In genomic region chr5:142735323-142736246, GRCh38 we compare ENCODE assay signal across 16 cellular contexts. TPM values are rescaled to one million over a fixed set of nuclear protein-coding genes. Genes with fewer than 3 reads are reported as not detected.
"Had no signal": no experiment of that assay in that cellular context is flagged by ENCODE, and none has a peak within 500 bp of the region (broad histone marks: within the 10 kb centered on the region; RNA-seq: fewer than 3 reads in every experiment).

No MANE protein-coding gene starts in this region.

- H3K4me3 ChIP-seq: breast epithelium, colonic mucosa, thoracic aorta had no signal

- H3K36me3 Mint-ChIP-seq: activated naive CD8-positive, alpha-beta T cell treated with anti-CD3 and anti-CD28 coated beads, Interleukin-2, amount 10 ng/mL, durations not matched to agents 7 days and 5 days had no signal

- H3K27ac ChIP-seq: breast epithelium, colonic mucosa, thoracic aorta had no signal

- H3K27ac Mint-ChIP-seq: activated CD4-positive, alpha-beta memory T cell treated with anti-CD3 and anti-CD28 coated beads, Interleukin-2, amount 10 ng/mL, durations not matched to agents 7 days and 5 days; activated naive CD8-positive, alpha-beta T cell treated with anti-CD3 and anti-CD28 coated beads, Interleukin-2, amount 10 ng/mL, durations not matched to agents 7 days and 5 days; activated T-cell treated with anti-CD3 and anti-CD28 coated beads, Interleukin-2, amount 50 U/mL, for 72 hours; stimulated activated naive CD8-positive, alpha-beta T cell treated with anti-CD3 and anti-CD28 coated beads, Interleukin-15, amount 100 ng/mL, for 72 hours had no signal

- ATAC-seq: activated T-cell treated with anti-CD3 and anti-CD28 coated beads, Interleukin-2, amount 50 U/mL, for 72 hours; esophagus mucosa; left colon; stimulated activated naive CD8-positive, alpha-beta T cell treated with anti-CD3 and anti-CD28 coated beads, Interleukin-15, amount 100 ng/mL, for 72 hours had no signal

- DNase-seq: activated CD4-positive, alpha-beta memory T cell treated with anti-CD3 and anti-CD28 coated beads, Interleukin-2, amount 10 ng/mL, durations not matched to agents 7 days and 5 days; activated CD4-positive, CD25-positive, alpha-beta regulatory T cell treated with anti-CD3 and anti-CD28 coated beads, Interleukin-2, amount 50 U/mL, for 72 hours; activated naive CD8-positive, alpha-beta T cell treated with anti-CD3 and anti-CD28 coated beads, Interleukin-2, amount 10 ng/mL, durations not matched to agents 7 days and 5 days; activated T-cell treated with anti-CD3 and anti-CD28 coated beads, Interleukin-2, amount 50 U/mL, for 72 hours; aorta; colonic mucosa; left colon; mammary epithelial cell; stimulated activated CD4-positive, alpha-beta T cell treated with anti-CD3 and anti-CD28 coated beads, Interleukin-4, amount 100 ng/mL, for 1 hour; stimulated activated naive CD8-positive, alpha-beta T cell treated with anti-CD3 and anti-CD28 coated beads, Interleukin-15, amount 100 ng/mL, for 72 hours; SW 1271 had no signal

- H3K4me3 Mint-ChIP-seq: activated CD4-positive, alpha-beta memory T cell treated with anti-CD3 and anti-CD28 coated beads, Interleukin-2, amount 10 ng/mL, durations not matched to agents 7 days and 5 days; activated naive CD8-positive, alpha-beta T cell treated with anti-CD3 and anti-CD28 coated beads, Interleukin-2, amount 10 ng/mL, durations not matched to agents 7 days and 5 days; activated T-cell treated with anti-CD3 and anti-CD28 coated beads, Interleukin-2, amount 50 U/mL, for 72 hours; nephron progenitor cell; stimulated activated naive CD8-positive, alpha-beta T cell treated with anti-CD3 and anti-CD28 coated beads, Interleukin-15, amount 100 ng/mL, for 72 hours had no signal

- H3K27me3 ChIP-seq: breast epithelium, colonic mucosa had no signal

- H3K9me3 ChIP-seq: breast epithelium, colonic mucosa, thoracic aorta had no signal

- H3K9me3 Mint-ChIP-seq: activated CD4-positive, alpha-beta memory T cell treated with anti-CD3 and anti-CD28 coated beads, Interleukin-2, amount 10 ng/mL, durations not matched to agents 7 days and 5 days; activated naive CD8-positive, alpha-beta T cell treated with anti-CD3 and anti-CD28 coated beads, Interleukin-2, amount 10 ng/mL, durations not matched to agents 7 days and 5 days; activated T-cell treated with anti-CD3 and anti-CD28 coated beads, Interleukin-2, amount 50 U/mL, for 72 hours; nephron progenitor cell; stimulated activated naive CD8-positive, alpha-beta T cell treated with anti-CD3 and anti-CD28 coated beads, Interleukin-15, amount 100 ng/mL, for 72 hours had no signal

- H3K36me3 ChIP-seq: breast epithelium, colonic mucosa, thoracic aorta had no signal

- H3K27me3 Mint-ChIP-seq: activated CD4-positive, alpha-beta memory T cell treated with anti-CD3 and anti-CD28 coated beads, Interleukin-2, amount 10 ng/mL, durations not matched to agents 7 days and 5 days had no signal

- H3K4me1 ChIP-seq: colonic mucosa had no signal

RNA-seq across cellular contexts. Expression of gene FGF1, which starts 49.7 kb away (rescaled TPM):
- total RNA-seq: activated CD4-positive, alpha-beta memory T cell treated with anti-CD3 and anti-CD28 coated beads, Interleukin-2, amount 10 ng/mL, durations not matched to agents 7 days and 5 days; activated naive CD8-positive, alpha-beta T cell treated with anti-CD3 and anti-CD28 coated beads, Interleukin-2, amount 10 ng/mL, durations not matched to agents 7 days and 5 days; activated T-cell treated with anti-CD3 and anti-CD28 coated beads, Interleukin-2, amount 50 U/mL, for 72 hours; pulmonary artery endothelial cell had no signal
